Comparison of ENCODE assay signal across 1 cellular context in the genomic region with DNA sequence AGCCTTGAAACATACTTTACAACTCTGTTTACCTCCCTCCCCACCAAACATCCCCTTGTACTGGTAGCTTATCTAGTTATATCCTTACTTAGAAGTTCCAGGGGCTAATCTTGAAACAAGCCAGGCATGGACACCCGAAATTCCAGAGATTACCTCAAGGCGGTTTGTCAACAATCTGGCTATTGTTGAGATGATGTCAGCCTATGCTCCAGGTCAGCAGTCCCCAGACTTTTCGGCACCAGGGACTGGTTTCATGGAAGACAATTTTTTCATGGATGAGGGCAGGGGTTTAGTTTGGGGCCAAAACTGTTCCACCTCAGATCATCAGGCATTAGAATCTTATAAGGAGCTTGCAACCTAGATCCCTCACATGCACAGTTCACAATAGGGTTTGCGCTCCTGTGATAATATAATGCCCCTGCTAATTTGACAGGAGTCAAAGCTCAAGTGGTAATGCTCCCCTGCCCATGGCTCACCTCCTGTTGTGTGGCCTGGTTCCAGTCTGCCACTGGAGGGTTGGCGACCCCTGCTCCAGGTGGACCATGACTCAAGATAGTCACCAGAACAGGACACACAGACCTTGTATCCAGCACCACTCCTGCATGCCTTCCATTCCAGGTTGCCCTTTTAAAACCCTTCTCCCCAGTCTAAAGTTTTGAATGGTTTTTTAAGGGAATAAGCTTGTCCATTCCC.
TF ChIP-seq lines count a peak whose summit lies in the region.

No MANE protein-coding gene starts in this region.

TF ChIP-seq in SK-N-SH, 30 proteins besides CTCF, POLR2A, EP300 and RAD21 (continued from another document):
- TF ChIP-seq, protein P1, sequence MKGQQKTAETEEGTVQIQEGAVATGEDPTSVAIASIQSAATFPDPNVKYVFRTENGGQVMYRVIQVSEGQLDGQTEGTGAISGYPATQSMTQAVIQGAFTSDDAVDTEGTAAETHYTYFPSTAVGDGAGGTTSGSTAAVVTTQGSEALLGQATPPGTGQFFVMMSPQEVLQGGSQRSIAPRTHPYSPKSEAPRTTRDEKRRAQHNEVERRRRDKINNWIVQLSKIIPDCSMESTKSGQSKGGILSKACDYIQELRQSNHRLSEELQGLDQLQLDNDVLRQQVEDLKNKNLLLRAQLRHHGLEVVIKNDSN (IDR thresholded peaks at IDR 0.05; ENCODE audit: borderline replicate concordance, low read depth), result no peak
- TF ChIP-seq, protein P2, sequence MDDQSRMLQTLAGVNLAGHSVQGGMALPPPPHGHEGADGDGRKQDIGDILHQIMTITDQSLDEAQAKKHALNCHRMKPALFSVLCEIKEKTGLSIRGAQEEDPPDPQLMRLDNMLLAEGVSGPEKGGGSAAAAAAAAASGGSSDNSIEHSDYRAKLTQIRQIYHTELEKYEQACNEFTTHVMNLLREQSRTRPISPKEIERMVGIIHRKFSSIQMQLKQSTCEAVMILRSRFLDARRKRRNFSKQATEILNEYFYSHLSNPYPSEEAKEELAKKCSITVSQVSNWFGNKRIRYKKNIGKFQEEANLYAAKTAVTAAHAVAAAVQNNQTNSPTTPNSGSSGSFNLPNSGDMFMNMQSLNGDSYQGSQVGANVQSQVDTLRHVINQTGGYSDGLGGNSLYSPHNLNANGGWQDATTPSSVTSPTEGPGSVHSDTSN (IDR thresholded peaks at IDR 0.05), result no peak
- TF ChIP-seq TAF1 (IDR thresholded peaks at IDR 0.05; ENCODE audit: borderline replicate concordance, low read depth, low read length) (no peak), ELF1 (IDR thresholded peaks at IDR 0.05) (no peak), MEF2A (IDR thresholded peaks at IDR 0.05; ENCODE audit: borderline replicate concordance, low read depth) (no peak)
- TF ChIP-seq, protein P3, sequence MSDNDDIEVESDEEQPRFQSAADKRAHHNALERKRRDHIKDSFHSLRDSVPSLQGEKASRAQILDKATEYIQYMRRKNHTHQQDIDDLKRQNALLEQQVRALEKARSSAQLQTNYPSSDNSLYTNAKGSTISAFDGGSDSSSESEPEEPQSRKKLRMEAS (IDR thresholded peaks at IDR 0.05; ENCODE audit: low read depth), result no peak
- TF ChIP-seq, protein P4, sequence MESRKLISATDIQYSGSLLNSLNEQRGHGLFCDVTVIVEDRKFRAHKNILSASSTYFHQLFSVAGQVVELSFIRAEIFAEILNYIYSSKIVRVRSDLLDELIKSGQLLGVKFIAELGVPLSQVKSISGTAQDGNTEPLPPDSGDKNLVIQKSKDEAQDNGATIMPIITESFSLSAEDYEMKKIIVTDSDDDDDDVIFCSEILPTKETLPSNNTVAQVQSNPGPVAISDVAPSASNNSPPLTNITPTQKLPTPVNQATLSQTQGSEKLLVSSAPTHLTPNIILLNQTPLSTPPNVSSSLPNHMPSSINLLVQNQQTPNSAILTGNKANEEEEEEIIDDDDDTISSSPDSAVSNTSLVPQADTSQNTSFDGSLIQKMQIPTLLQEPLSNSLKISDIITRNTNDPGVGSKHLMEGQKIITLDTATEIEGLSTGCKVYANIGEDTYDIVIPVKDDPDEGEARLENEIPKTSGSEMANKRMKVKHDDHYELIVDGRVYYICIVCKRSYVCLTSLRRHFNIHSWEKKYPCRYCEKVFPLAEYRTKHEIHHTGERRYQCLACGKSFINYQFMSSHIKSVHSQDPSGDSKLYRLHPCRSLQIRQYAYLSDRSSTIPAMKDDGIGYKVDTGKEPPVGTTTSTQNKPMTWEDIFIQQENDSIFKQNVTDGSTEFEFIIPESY (IDR thresholded peaks at IDR 0.05; ENCODE audit: borderline replicate concordance, low read depth), result no peak
